Comparison of ENCODE assay signal across 1 cellular context in the genomic region with DNA sequence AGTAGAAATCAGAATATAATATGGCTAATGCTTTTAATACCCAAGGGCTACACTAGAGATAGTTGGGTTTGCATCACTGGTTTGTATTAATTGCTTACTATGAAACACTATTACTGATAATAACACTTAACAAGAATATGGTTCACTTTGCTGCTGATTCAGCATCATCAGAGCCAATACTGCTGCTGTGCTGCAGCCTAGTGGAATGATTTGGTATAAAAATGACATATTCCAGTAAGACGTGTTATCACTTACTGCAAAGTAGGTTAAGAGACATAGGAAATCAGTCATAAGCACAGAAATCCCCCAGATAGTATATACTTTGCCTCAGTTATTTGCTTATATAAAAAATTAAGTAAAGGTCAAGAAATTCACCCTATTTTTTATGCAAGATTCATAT.
TF ChIP-seq lines count a peak whose summit lies in the region.

No MANE protein-coding gene starts in this region.

TF ChIP-seq in H1, 55 proteins besides CTCF, POLR2A, EP300 and RAD21:
- TF ChIP-seq MAFK (IDR thresholded peaks at IDR 0.05; ENCODE audit: low read depth, low read length) (peak; percentile 98), KDM5A (IDR thresholded peaks at IDR 0.05; ENCODE audit: low read length) (no peak)
